In genomic region chr2:174778479-174778962, GRCh38 we compare ENCODE assay signal across 9 cellular contexts. TPM values are rescaled to one million over a fixed set of nuclear protein-coding genes. Genes with fewer than 3 reads are reported as not detected.
DNase-seq lines count a peak whose midpoint lies in the region; ATAC-seq and TF ChIP-seq lines count a peak whose summit lies in the region.
"Had no signal": no experiment of that assay in that cellular context is flagged by ENCODE, and none has a peak within 500 bp of the region (broad histone marks: within the 10 kb centered on the region; RNA-seq: fewer than 3 reads in every experiment).

No MANE protein-coding gene starts in this region.

- H3K9ac ChIP-seq in IMR-90 (ENCODE audit: low read depth, low read length) (peak overlapping the region; percentile 1), endodermal cell (ENCODE audit: extremely low read depth, low read length, poor library complexity, severe bottlenecking) (no peak overlapping the region)

- 9% methylated on average over 8 of the region's 9 CpGs; no CpG with 5 or more reads in 1 of the 2 experiments for WGBS in IMR-90 (ENCODE audit: extremely low coverage in 2 of 2, insufficient read length in 1 of 2), 2 experiments
- WGBS in endodermal cell (ENCODE audit: insufficient coverage in 1 of 2, insufficient read length in 1 of 2), 2 experiments: 92 to 100% methylated on average over 2 to 9 of the region's 9 CpGs

- H4K20me1 ChIP-seq in IMR-90 (ENCODE audit: insufficient read depth, low read length): no peaks in the 10 kb centered on the region

- H2AK9ac ChIP-seq in IMR-90 (replicated peaks; ENCODE audit: low read depth, low read length, poor library complexity): peak overlapping the region; percentile 84

- H3K27me3 Mint-ChIP-seq in endodermal cell (ENCODE audit: insufficient read depth): no peaks in the 10 kb centered on the region

- TF ChIP-seq CTCF in IMR-90 (conservative IDR thresholded peaks at IDR 0.05; ENCODE audit: low read depth, low read length) (no peak), endodermal cell (conservative IDR thresholded peaks at IDR 0.05) (no peak)

- H2BK120ac ChIP-seq in IMR-90 (ENCODE audit: low read depth, low read length): peak overlapping the region; percentile 97

- dilution Hi-C loops in IMR-90 (cut with HindIII; ENCODE audit: low sequenced_read_pairs, unreplicated experiment): no loop called here

- peak overlapping the region; percentile 45 for H3K27ac Mint-ChIP-seq in endodermal cell

- peak overlapping the region; percentile 94 for H2BK20ac ChIP-seq in IMR-90 (ENCODE audit: low read depth, low read length)

- H3K56ac ChIP-seq in IMR-90 (ENCODE audit: extremely low read depth, insufficient read depth, low read length): peak overlapping the region; percentile 67

- H3K9me3 ChIP-seq in IMR-90 (ENCODE audit: control insufficient read depth, insufficient read depth, low read length) (no peaks in the 10 kb centered on the region), endodermal cell (ENCODE audit: control insufficient read depth, low read length) (no peaks in the 10 kb centered on the region)

- peak overlapping the region; percentile 74 for H2BK5ac ChIP-seq in IMR-90 (ENCODE audit: low read depth, low read length, poor library complexity, severe bottlenecking)

- peak overlapping the region; percentile 85 for H4K5ac ChIP-seq in IMR-90 (ENCODE audit: low read depth, low read length)

- H3K14ac ChIP-seq in IMR-90 (replicated peaks; ENCODE audit: low read depth, low read length): peak overlapping the region; percentile 83

- H3K18ac ChIP-seq in IMR-90 (ENCODE audit: low read depth, low read length): peak overlapping the region; percentile 64

- peak overlapping the region; percentile 76 to 91 for H4K8ac ChIP-seq in IMR-90 (ENCODE audit: low read depth in 2 of 2, low read length in 2 of 2)

- H3K27ac ChIP-seq in IMR-90 (ENCODE audit: insufficient read depth, low read length) (peak overlapping the region; percentile 73), endodermal cell (ENCODE audit: low read depth, low read length) (no peak overlapping the region)

- H2AFZ ChIP-seq in IMR-90 (replicated peaks; ENCODE audit: low read length, poor library complexity): peak overlapping the region; percentile 88

- DNase-seq in IMR-90 (peak; percentile 99), endodermal cell (no peak), pons (ENCODE audit: low spot score) (peak; percentile 46), COLO829 (ENCODE audit: low spot score) (no peak), germinal center (ENCODE audit: low spot score) (no peak)
- peak; percentile 36 to 51 for DNase-seq in activated CD8-positive, alpha-beta memory T cell treated with anti-CD3 and anti-CD28 coated beads for 4 hours (ENCODE audit: low read depth in 2 of 2)

- H3K4me1 ChIP-seq in IMR-90 (ENCODE audit: control insufficient read depth, insufficient read depth, low read length) (peaks cover 42% of the 10 kb centered on the region), endodermal cell (ENCODE audit: control insufficient read depth, insufficient read depth, low read length) (no peaks in the 10 kb centered on the region)

- H4K91ac ChIP-seq in IMR-90 (ENCODE audit: insufficient read depth, low read depth, low read length): peak overlapping the region; percentile 96

- H3K9me3 Mint-ChIP-seq in endodermal cell: no peaks in the 10 kb centered on the region

- no peaks in the 10 kb centered on the region for H3K36me3 ChIP-seq in IMR-90 (ENCODE audit: control insufficient read depth, insufficient read depth, low read length)
- H3K36me3 ChIP-seq in endodermal cell (ENCODE audit: control insufficient read depth, insufficient read depth, low read length): no peaks in the 10 kb centered on the region

- H2BK15ac ChIP-seq in IMR-90 (ENCODE audit: low read depth, low read length): peak overlapping the region; percentile 96; the same call in 2 of the 3 replicates

- intact Hi-C loops in IMR-90 (cut with micrococcal nuclease): no loop called here

- in situ Hi-C loops in IMR-90 (cut with MboI; ENCODE audit: low sequenced_read_pairs): loop anchor here (5.0 kb wide), 1 partner anchor 64 kb away; no protein-coding TSS in a partner anchor

- no peak overlapping the region for H3K4me3 ChIP-seq in IMR-90 (ENCODE audit: insufficient read depth, low read depth, low read length)
- H3K4me3 ChIP-seq in endodermal cell (ENCODE audit: low read length): no peak overlapping the region

- no peaks in the 10 kb centered on the region for H3K36me3 Mint-ChIP-seq in endodermal cell (ENCODE audit: low read depth)

- POLR2A ChIA-PET in IMR-90 (lab: Charles Lee; ENCODE audit: unreplicated experiment): interaction anchor here (0.6 kb wide), 1 partner anchor 13 kb away, joined by 3 read pairs; no protein-coding TSS in a partner anchor

- H3K27me3 ChIP-seq in IMR-90 (ENCODE audit: control insufficient read depth, insufficient read depth, low read length) (no peaks in the 10 kb centered on the region), endodermal cell (ENCODE audit: control insufficient read depth, insufficient read depth, low read length, poor library complexity, severe bottlenecking) (no peaks in the 10 kb centered on the region)

- H3K4ac ChIP-seq in IMR-90 (ENCODE audit: low read depth, low read length): peak overlapping the region; percentile 98

- no TSS peak for BruUV-seq in IMR-90 (replicated peaks; lab: Mats Ljungman, UMichigan)

- H3K4me2 ChIP-seq in IMR-90 (ENCODE audit: low read depth, low read length): peak overlapping the region; percentile 2; the same call in 1 of the 2 replicates

- H3K9me1 ChIP-seq in IMR-90 (ENCODE audit: insufficient read depth, low read length): peaks cover 42% of the 10 kb centered on the region

- CTCF ChIA-PET in IMR-90 (lab: Yijun Ruan, JAX): no interaction called here

- ATAC-seq in GM18511 (IDR thresholded peaks at IDR 0.05; ENCODE audit: unreplicated experiment) (peak; percentile 69), IMR-90 (ENCODE audit: low read depth) (peak; percentile 86), HG03571 (IDR thresholded peaks at IDR 0.05; ENCODE audit: unreplicated experiment) (no peak)

- TF ChIP-seq RAD21 in IMR-90 (IDR thresholded peaks at IDR 0.05; ENCODE audit: low read length): no peak; the same call in 1 of the 2 replicates

- peaks cover 0 to 14% of the 10 kb centered on the region in 2 experiments; a peak in 2 of 4 replicates for H3K79me1 ChIP-seq in IMR-90 (ENCODE audit: low read depth in 1 of 2, low read length in 2 of 2)

- peak; percentile 45; the same call in 1 of the 2 replicates for TF ChIP-seq POLR2A in IMR-90 (IDR thresholded peaks at IDR 0.05; ENCODE audit: low read depth, low read length)

- peaks cover 24% of the 10 kb centered on the region for H3K4me1 Mint-ChIP-seq in endodermal cell

- H2AK5ac ChIP-seq in IMR-90 (ENCODE audit: low read depth, low read length): peak overlapping the region; percentile 95; the same call in 1 of the 2 replicates

- H3K4me3 Mint-ChIP-seq in endodermal cell: no peak overlapping the region

- peak overlapping the region; percentile 78 for H3K23ac ChIP-seq in IMR-90 (ENCODE audit: low read depth, low read length)

TF ChIP-seq in IMR-90, 13 proteins besides CTCF, POLR2A, EP300 and RAD21:
- peak; percentile 60 for TF ChIP-seq FOS (IDR thresholded peaks at IDR 0.05; ENCODE audit: low read depth, low read length)
- peak; percentile 68 for TF ChIP-seq USF2 (IDR thresholded peaks at IDR 0.05; ENCODE audit: low read depth, low read length)
- TF ChIP-seq SMC3 (IDR thresholded peaks at IDR 0.05; ENCODE audit: low read depth, low read length): no peak
- no peak; the same call in 1 of the 2 replicates for TF ChIP-seq NFE2L2 (IDR thresholded peaks at IDR 0.05; ENCODE audit: low read depth, low read length)
- TF ChIP-seq CEBPB (IDR thresholded peaks at IDR 0.05; ENCODE audit: low read depth, low read length): peak; percentile 99
- TF ChIP-seq RFX5 (IDR thresholded peaks at IDR 0.05; ENCODE audit: low read depth, low read length): no peak
- TF ChIP-seq CHD1 (IDR thresholded peaks at IDR 0.05; ENCODE audit: low read depth, low read length): no peak
- TF ChIP-seq MXI1 (IDR thresholded peaks at IDR 0.05; ENCODE audit: borderline replicate concordance, low read depth, low read length): peak; percentile 45; the same call in 1 of the 2 replicates
- peak; percentile 91 for TF ChIP-seq BHLHE40 (IDR thresholded peaks at IDR 0.05; ENCODE audit: low read depth, low read length)
- peak; percentile 78 for TF ChIP-seq MAZ (IDR thresholded peaks at IDR 0.05; ENCODE audit: borderline replicate concordance, low read depth, low read length)
- TF ChIP-seq RCOR1 (IDR thresholded peaks at IDR 0.05; ENCODE audit: insufficient replicate concordance, low read length): peak; percentile 74
- no peak for TF ChIP-seq ELK1 (IDR thresholded peaks at IDR 0.05; ENCODE audit: borderline replicate concordance, low read depth, low read length)
- TF ChIP-seq MAFK (IDR thresholded peaks at IDR 0.05; ENCODE audit: low read depth, low read length): peak; percentile 52; the same call in 1 of the 2 replicates

RNA-seq across cellular contexts. Expression of gene CHRNA1, which starts 14.2 kb away (rescaled TPM):
- total RNA-seq in IMR-90 (2012; rRNA removed) (0.56 and 0.90 TPM in 2 replicates), endodermal cell (not detected)
- 0.75 and 1.2 TPM in 2 replicates for polyA plus RNA-seq in IMR-90 (2012; rRNA removed)
- 0.66 and 1.2 TPM in 2 replicates for polyA plus RNA-seq in IMR-90 (2012; cell fraction: cytosol; rRNA removed)
- polyA plus RNA-seq in IMR-90 (2012; cell fraction: nucleus; rRNA removed; ENCODE audit: low replicate concordance): 0.76 and 1.5 TPM in 2 replicates
- 1.1 TPM for polyA plus RNA-seq in endodermal cell (2013, experiment 1 of 2)
- 2.0 TPM for polyA plus RNA-seq in endodermal cell (2013, experiment 2 of 2)
- total RNA-seq: NCI-H460 had no signal

Comparison
In these comparisons a context has a peak if more than half of its experiments do, and no peak if none do; other contexts are left out.
1. DNase-seq: peak in IMR-90 (single experiment), activated CD8-positive, alpha-beta memory T cell treated with anti-CD3 and anti-CD28 coated beads for 4 hours (2 of 2) and pons (single experiment); none in endodermal cell (single experiment), COLO829 (single experiment) and germinal center (single experiment).